ENCODE assay signal across 21 cellular contexts in genomic region chr6:11795403-11795802, GRCh38. TPM values are rescaled to one million over a fixed set of nuclear protein-coding genes. Genes with fewer than 3 reads are reported as not detected.
DNase-seq lines count a peak whose midpoint lies in the region; ATAC-seq, FAIRE-seq and TF ChIP-seq lines count a peak whose summit lies in the region.
"Had no signal": no experiment of that assay in that cellular context is flagged by ENCODE, and none has a peak within 500 bp of the region (broad histone marks: within the 10 kb centered on the region; RNA-seq: fewer than 3 reads in every experiment).

No MANE protein-coding gene starts in this region.

- H3K4me1 ChIP-seq in OCI-LY3 (ENCODE audit: low read length) (peaks cover 7% of the 10 kb centered on the region), keratinocyte (ENCODE audit: control insufficient read depth, extremely low read depth, insufficient read depth, low read length) (peaks cover 10% of the 10 kb centered on the region), osteoblast (ENCODE audit: insufficient read depth, low read length) (no peaks in the 10 kb centered on the region), uterus (no peaks in the 10 kb centered on the region), esophagus muscularis mucosa (no peaks in the 10 kb centered on the region)
- no peaks in the 10 kb centered on the region for H3K4me1 ChIP-seq in CD8-positive, alpha-beta T cell (ENCODE audit: insufficient read depth, low read length)
- H3K4me1 ChIP-seq: prostate gland had no signal

- H2AFZ ChIP-seq in OCI-LY3 (ENCODE audit: low read depth, low read length) (no peak overlapping the region), keratinocyte (ENCODE audit: control insufficient read depth, low read length) (no peak overlapping the region), osteoblast (ENCODE audit: low read length) (peak overlapping the region; percentile 73)

- H3K9me3 ChIP-seq in OCI-LY3 (ENCODE audit: insufficient read depth, low read length) (no peaks in the 10 kb centered on the region), keratinocyte (ENCODE audit: control insufficient read depth, low read depth, low read length) (no peaks in the 10 kb centered on the region), osteoblast (ENCODE audit: low read depth, low read length) (no peaks in the 10 kb centered on the region), uterus (no peaks in the 10 kb centered on the region), esophagus muscularis mucosa (peaks cover 0 to 5% (median 0%) of the 10 kb centered on the region in 4 donors)
- no peaks in the 10 kb centered on the region for H3K9me3 ChIP-seq in CD8-positive, alpha-beta T cell (ENCODE audit: low read length)
- H3K9me3 ChIP-seq: prostate gland had no signal

- peak overlapping the region; percentile 44 for H3K4me2 ChIP-seq in OCI-LY3 (ENCODE audit: low read length)
- peak overlapping the region; percentile 69 for H3K4me2 ChIP-seq in keratinocyte (ENCODE audit: control insufficient read depth, extremely low read depth, insufficient read depth, low read depth, low read length)
- peak overlapping the region; percentile 60 for H3K4me2 ChIP-seq in osteoblast (ENCODE audit: insufficient read depth, low read length)

- DNase-seq in keratinocyte (ENCODE audit: low read depth, low spot score), result no peak
- DNase-seq in osteoblast (ENCODE audit: insufficient read length, low spot score, missing footprints), result no peak
- DNase-seq in uterus, result no peak
- DNase-seq in CD8-positive, alpha-beta T cell, result no peak
- DNase-seq in esophagus muscularis mucosa (ENCODE audit: extremely low spot score), result no peak
- DNase-seq in GM13977 (ENCODE audit: low spot score), result no peak
- DNase-seq: activated CD4-positive, alpha-beta T cell treated with anti-CD3 and anti-CD28 coated beads, Interleukin-2, amount 10 ng/mL, durations not matched to agents 7 days and 5 days; activated CD8-positive, alpha-beta memory T cell treated with anti-CD3 and anti-CD28 coated beads, Interleukin-2, amount 50 U/mL, for 48 hours; activated effector memory CD4-positive, alpha-beta T cell treated with anti-CD3 and anti-CD28 coated beads, Interleukin-2, amount 50 U/mL, for 16 hours; central memory CD4-positive, alpha-beta T cell; COR-L47; EL; NCI-H1417 treated with DMSO at 0.1 percent for 48 hours; NCI-H2171; NCI-H69; OCI-M1; SHP77; stimulated activated CD4-positive, alpha-beta T cell treated with anti-CD3 and anti-CD28 coated beads, Interleukin-4, amount 100 ng/mL, for 4 hours; T-cell had no signal

- H3K36me3 ChIP-seq in OCI-LY3 (replicated peaks; ENCODE audit: low read depth, low read length) (no peaks in the 10 kb centered on the region), keratinocyte (ENCODE audit: control insufficient read depth in 2 of 2, extremely low read depth in 1 of 2, insufficient read depth in 2 of 2, low read length in 2 of 2) (peaks cover 0 to 1% of the 10 kb centered on the region in 2 experiments), osteoblast (ENCODE audit: insufficient read depth, low read length) (no peaks in the 10 kb centered on the region), uterus (no peaks in the 10 kb centered on the region), esophagus muscularis mucosa (no peaks in the 10 kb centered on the region)
- H3K36me3 ChIP-seq in CD8-positive, alpha-beta T cell (ENCODE audit: insufficient read depth, low read length), result no peaks in the 10 kb centered on the region
- H3K36me3 ChIP-seq: prostate gland had no signal

- CTCF ChIA-PET in CD8-positive, alpha-beta T cell (lab: Charles Lee), result no interaction called here

- POLR2A ChIA-PET in CD8-positive, alpha-beta T cell (lab: Charles Lee), result interaction anchor here (0.6 kb wide), 1 partner anchor 64 kb away, joined by 3 read pairs; no protein-coding TSS in a partner anchor

- H3K9ac ChIP-seq in OCI-LY3 (ENCODE audit: low read length), result no peak overlapping the region
- H3K9ac ChIP-seq in keratinocyte (ENCODE audit: control insufficient read depth, extremely low read depth, insufficient read depth, low read length), result no peak overlapping the region

- no peak for ATAC-seq in CD8-positive, alpha-beta T cell
- ATAC-seq: T-cell had no signal

- TF ChIP-seq POLR2A in uterus (IDR thresholded peaks at IDR 0.05), result no peak
- TF ChIP-seq POLR2A in esophagus muscularis mucosa (IDR thresholded peaks at IDR 0.05; ENCODE audit: low read depth), result no peak

- H3K27ac Mint-ChIP-seq in CD8-positive, alpha-beta T cell, result no peak overlapping the region
- H3K27ac Mint-ChIP-seq: activated CD4-positive, alpha-beta T cell treated with anti-CD3 and anti-CD28 coated beads, Interleukin-2, amount 10 ng/mL, durations not matched to agents 7 days and 5 days; T-cell had no signal

- H3K4me1 Mint-ChIP-seq in CD8-positive, alpha-beta T cell (ENCODE audit: low read depth), result no peaks in the 10 kb centered on the region
- H3K4me1 Mint-ChIP-seq: activated CD4-positive, alpha-beta T cell treated with anti-CD3 and anti-CD28 coated beads, Interleukin-2, amount 10 ng/mL, durations not matched to agents 7 days and 5 days; T-cell had no signal

- intact Hi-C loops in uterus (cut with DNase I; ENCODE audit: low total_unique reads), result no loop called here
- intact Hi-C loops in CD8-positive, alpha-beta T cell (cut with DNase I, micrococcal nuclease), result no loop called here
- intact Hi-C loops in esophagus muscularis mucosa (cut with DNase I), result no loop called here

- H4K20me1 ChIP-seq in OCI-LY3 (ENCODE audit: insufficient read depth, low read length) (no peaks in the 10 kb centered on the region), keratinocyte (ENCODE audit: control insufficient read depth, extremely low read depth, insufficient read depth, low read length) (no peaks in the 10 kb centered on the region), osteoblast (ENCODE audit: insufficient read depth, low read length) (no peaks in the 10 kb centered on the region)

- TF ChIP-seq EP300 in esophagus muscularis mucosa (IDR thresholded peaks at IDR 0.05), result no peak

- in situ Hi-C loops in GM13977 (cut with MboI; ENCODE audit: low pct_unique_long_range_greater_than_20kb, low sequenced_read_pairs, unreplicated experiment), result no loop called here

- peaks cover 13% of the 10 kb centered on the region for H3K9me3 Mint-ChIP-seq in CD8-positive, alpha-beta T cell

- 76% methylated on average over 4 of the region's 4 CpGs for WGBS in esophagus muscularis mucosa

- peaks cover 4% of the 10 kb centered on the region for H3K36me3 Mint-ChIP-seq in CD8-positive, alpha-beta T cell

- TF ChIP-seq CTCF in OCI-LY3 (IDR thresholded peaks at IDR 0.05; ENCODE audit: low read depth, low read length) (no peak), keratinocyte (optimal IDR thresholded peaks at IDR 0.05 in 1 of 3, IDR thresholded peaks at IDR 0.05 in 1 of 3, conservative IDR thresholded peaks at IDR 0.05 in 1 of 3; ENCODE audit: extremely low read depth in 1 of 3, insufficient read depth in 2 of 3, low read length in 3 of 3) (no peak), osteoblast (IDR thresholded peaks at IDR 0.05; ENCODE audit: extremely low read depth, low read depth, low read length) (no peak), uterus (IDR thresholded peaks at IDR 0.05) (no peak), esophagus muscularis mucosa (IDR thresholded peaks at IDR 0.05) (no peak), GM13977 (IDR thresholded peaks at IDR 0.05; ENCODE audit: extremely low read depth, insufficient read depth, missing control alignments) (no peak)
- TF ChIP-seq CTCF in CD8-positive, alpha-beta T cell (IDR thresholded peaks at IDR 0.05), result no peak

- no peaks in the 10 kb centered on the region for H3K27me3 Mint-ChIP-seq in CD8-positive, alpha-beta T cell (ENCODE audit: low read depth)
- H3K27me3 Mint-ChIP-seq: activated CD4-positive, alpha-beta T cell treated with anti-CD3 and anti-CD28 coated beads, Interleukin-2, amount 10 ng/mL, durations not matched to agents 7 days and 5 days; T-cell had no signal

- H3K4me3 ChIP-seq in OCI-LY3 (ENCODE audit: low read length), result no peak overlapping the region
- H3K4me3 ChIP-seq in keratinocyte (ENCODE audit: control insufficient read depth in 2 of 3, extremely low read depth in 1 of 3, insufficient read depth in 2 of 3, low read depth in 1 of 3, low read length in 3 of 3), result no peak overlapping the region
- H3K4me3 ChIP-seq in osteoblast (ENCODE audit: insufficient read depth, low read length), result no peak overlapping the region
- H3K4me3 ChIP-seq in uterus, result no peak overlapping the region
- no peak overlapping the region for H3K4me3 ChIP-seq in CD8-positive, alpha-beta T cell (ENCODE audit: low read depth, low read length)
- no peak overlapping the region for H3K4me3 ChIP-seq in esophagus muscularis mucosa
- H3K4me3 ChIP-seq: prostate gland had no signal

- dilution Hi-C loops in keratinocyte (cut with MboI; ENCODE audit: extremely low pct_ligation_motif_present, low sequenced_read_pairs), result no loop called here

- H3K27me3 ChIP-seq in OCI-LY3 (ENCODE audit: low read depth, low read length), result no peaks in the 10 kb centered on the region
- H3K27me3 ChIP-seq in keratinocyte (ENCODE audit: control insufficient read depth, extremely low read depth, insufficient read depth, low read length), result no peaks in the 10 kb centered on the region
- H3K27me3 ChIP-seq in osteoblast (ENCODE audit: insufficient read depth, low read length), result no peaks in the 10 kb centered on the region
- no peaks in the 10 kb centered on the region for H3K27me3 ChIP-seq in uterus
- H3K27me3 ChIP-seq in CD8-positive, alpha-beta T cell (ENCODE audit: insufficient read depth, low read length), result no peaks in the 10 kb centered on the region
- no peaks in the 10 kb centered on the region for H3K27me3 ChIP-seq in esophagus muscularis mucosa

- no peak for FAIRE-seq in keratinocyte (lab: Jason Lieb, UNC)

- H3K27ac ChIP-seq in OCI-LY3 (ENCODE audit: low read length) (no peak overlapping the region), keratinocyte (ENCODE audit: control insufficient read depth, insufficient read depth, low read length) (no peak overlapping the region), osteoblast (ENCODE audit: low read depth, low read length) (no peak overlapping the region), uterus (peak overlapping the region; percentile 24 to 68), esophagus muscularis mucosa (replicated peaks in 1 of 4) (peak overlapping the region in 2 of 4 donors; percentile 9 to 48)
- no peak overlapping the region for H3K27ac ChIP-seq in CD8-positive, alpha-beta T cell (ENCODE audit: low read depth, low read length)
- H3K27ac ChIP-seq: prostate gland had no signal

- H3K9me1 ChIP-seq in keratinocyte (ENCODE audit: control insufficient read depth, extremely low read depth, insufficient read depth, low read length), result no peaks in the 10 kb centered on the region

- no peak overlapping the region for H3K4me3 Mint-ChIP-seq in CD8-positive, alpha-beta T cell
- H3K4me3 Mint-ChIP-seq: activated CD4-positive, alpha-beta T cell treated with anti-CD3 and anti-CD28 coated beads, Interleukin-2, amount 10 ng/mL, durations not matched to agents 7 days and 5 days; T-cell had no signal

- no peaks in the 10 kb centered on the region for H3K79me2 ChIP-seq in OCI-LY3 (ENCODE audit: low read length)
- H3K79me2 ChIP-seq in keratinocyte (ENCODE audit: control insufficient read depth, insufficient read depth, low read length), result no peaks in the 10 kb centered on the region
- no peaks in the 10 kb centered on the region for H3K79me2 ChIP-seq in osteoblast (ENCODE audit: insufficient read depth, low read length)

RNA-seq across cellular contexts. Expression of gene ADTRP, which starts 16.8 kb away (rescaled TPM):
- polyA plus RNA-seq in keratinocyte, result 12.7 to 43.5 TPM (median 16.7 TPM) in 3 replicates
- 38.0 TPM for polyA plus RNA-seq in keratinocyte (2011; ENCODE audit: low read depth)
- 16.9 and 33.9 TPM in 2 replicates for polyA plus RNA-seq in keratinocyte (2011; cell fraction: cytosol; rRNA removed)
- 45.0 and 46.5 TPM in 2 replicates for polyA plus RNA-seq in keratinocyte (2011; cell fraction: nucleus; rRNA removed)
- 6.5 and 42.5 TPM in 2 replicates for polyA plus RNA-seq in keratinocyte (2012; ENCODE audit: low replicate concordance)
- 5.6 to 46.4 TPM (median 21.4 TPM) in 3 replicates for polyA minus RNA-seq in keratinocyte
- 15.2 TPM for polyA minus RNA-seq in keratinocyte (2011; cell fraction: cytosol; rRNA and poly(A)+ RNA removed)
- polyA minus RNA-seq in keratinocyte (2011; cell fraction: nucleus; rRNA and poly(A)+ RNA removed), result 12.8 and 24.5 TPM in 2 replicates
- total RNA-seq in osteoblast (0.72 and 1.2 TPM in 2 replicates), uterus (not detected), esophagus muscularis mucosa (under 1 TPM in 2 of 4 donors, not detected in 2; 0.66 to 0.92 TPM)
- 1 to 10 TPM; 4.4 to 5.0 TPM for total RNA-seq in CD8-positive, alpha-beta T cell

Comparison
In these comparisons a context has a peak if more than half of its experiments do, and no peak if none do; other contexts are left out.
1. H3K27ac ChIP-seq: peak in uterus (2 of 2); none in OCI-LY3 (single experiment), keratinocyte (single experiment), osteoblast (single experiment) and CD8-positive, alpha-beta T cell (single experiment).
2. Peak in every context shown above with its lines, with median percentiles within 50 percentile points of each other: H3K4me2 ChIP-seq.